ENCODE assay signal across 29 cellular contexts in genomic region chr5:61183538-61183937, GRCh38.
"Had no signal": no experiment of that assay in that cellular context is flagged by ENCODE, and none has a peak within 500 bp of the region (broad histone marks: within the 10 kb centered on the region; RNA-seq: fewer than 3 reads in every experiment).

No MANE protein-coding gene starts in this region.

- H3K36me3 ChIP-seq: stomach, suprapubic skin, thoracic aorta, thyroid gland, tibial artery, tibial nerve, transverse colon, upper lobe of left lung, upper lobe of right lung, uterus, vagina had no signal

- H3K9me3 Mint-ChIP-seq: stimulated activated effector memory CD8-positive, alpha-beta T cell treated with anti-CD3 and anti-CD28 coated beads, Interleukin-12 subunit alpha, Interleukin-12 subunit beta, amount 100 ng/mL, for 72 hours; stimulated activated naive CD8-positive, alpha-beta T cell treated with anti-CD3 and anti-CD28 coated beads, Interleukin-15, Interleukin-2, amounts not matched to agents 100 ng/mL and 50 ng/mL, for 24 hours; type B pancreatic cell had no signal

- H3K36me3 Mint-ChIP-seq: stimulated activated effector memory CD8-positive, alpha-beta T cell treated with anti-CD3 and anti-CD28 coated beads, Interleukin-12 subunit alpha, Interleukin-12 subunit beta, amount 100 ng/mL, for 72 hours; type B pancreatic cell had no signal

- FAIRE-seq: urothelium cell line had no signal

- H3K27ac Mint-ChIP-seq: stimulated activated effector memory CD8-positive, alpha-beta T cell treated with anti-CD3 and anti-CD28 coated beads, Interleukin-12 subunit alpha, Interleukin-12 subunit beta, amount 100 ng/mL, for 72 hours; stimulated activated memory B cell treated with anti-CD40 and anti-IgM and Interleukin-4, amounts not matched to agents 10 μg/mL and 1 μg/mL and 100 μg/mL, for 72 hours; stimulated activated naive B cell treated with anti-CD40 and anti-IgM and Interleukin-4, amounts not matched to agents 10 μg/mL and 1 μg/mL and 100 μg/mL, for 72 hours; stimulated activated naive CD8-positive, alpha-beta T cell treated with anti-CD3 and anti-CD28 coated beads, Interleukin-15, amount 100 ng/mL, for 72 hours; stimulated activated naive CD8-positive, alpha-beta T cell treated with anti-CD3 and anti-CD28 coated beads, Interleukin-15, Interleukin-2, amounts not matched to agents 100 ng/mL and 50 ng/mL, for 24 hours; type B pancreatic cell had no signal

- H3K4me1 Mint-ChIP-seq: stimulated activated effector memory CD8-positive, alpha-beta T cell treated with anti-CD3 and anti-CD28 coated beads, Interleukin-12 subunit alpha, Interleukin-12 subunit beta, amount 100 ng/mL, for 72 hours had no signal

- H3K4me3 ChIP-seq: stomach, suprapubic skin, testis, thoracic aorta, thyroid gland, tibial artery, tibial nerve, transverse colon, upper lobe of left lung, upper lobe of right lung, uterus, vagina had no signal

- H3K27me3 ChIP-seq: stomach, suprapubic skin, testis, thyroid gland, tibial artery, tibial nerve, transverse colon, upper lobe of left lung, upper lobe of right lung, uterus, vagina had no signal

- H3K4me1 ChIP-seq: suprapubic skin, testis, tibial artery, tibial nerve, upper lobe of right lung, uterus, vagina had no signal

- H3K4me3 Mint-ChIP-seq: stimulated activated effector memory CD8-positive, alpha-beta T cell treated with anti-CD3 and anti-CD28 coated beads, Interleukin-12 subunit alpha, Interleukin-12 subunit beta, amount 100 ng/mL, for 72 hours; stimulated activated memory B cell treated with anti-CD40 and anti-IgM and Interleukin-4, amounts not matched to agents 10 μg/mL and 1 μg/mL and 100 μg/mL, for 72 hours; stimulated activated naive B cell treated with anti-CD40 and anti-IgM and Interleukin-4, amounts not matched to agents 10 μg/mL and 1 μg/mL and 100 μg/mL, for 72 hours; stimulated activated naive CD8-positive, alpha-beta T cell treated with anti-CD3 and anti-CD28 coated beads, Interleukin-15, amount 100 ng/mL, for 72 hours; stimulated activated naive CD8-positive, alpha-beta T cell treated with anti-CD3 and anti-CD28 coated beads, Interleukin-15, Interleukin-2, amounts not matched to agents 100 ng/mL and 50 ng/mL, for 24 hours; type B pancreatic cell had no signal

- H3K27me3 Mint-ChIP-seq: stimulated activated memory B cell treated with anti-CD40 and anti-IgM and Interleukin-4, amounts not matched to agents 10 μg/mL and 1 μg/mL and 100 μg/mL, for 72 hours; type B pancreatic cell had no signal

- ATAC-seq: stimulated activated effector memory CD8-positive, alpha-beta T cell treated with anti-CD3 and anti-CD28 coated beads, Interleukin-12 subunit alpha, Interleukin-12 subunit beta, amount 100 ng/mL, for 72 hours; stimulated activated memory B cell treated with anti-CD40 and anti-IgM and Interleukin-4, amounts not matched to agents 10 μg/mL and 1 μg/mL and 100 μg/mL, for 72 hours; stimulated activated naive B cell treated with anti-CD40 and anti-IgM and Interleukin-4, amounts not matched to agents 10 μg/mL and 1 μg/mL and 100 μg/mL, for 72 hours; stimulated activated naive CD8-positive, alpha-beta T cell treated with anti-CD3 and anti-CD28 coated beads, Interleukin-15, amount 100 ng/mL, for 72 hours; stimulated activated naive CD8-positive, alpha-beta T cell treated with anti-CD3 and anti-CD28 coated beads, Interleukin-15, Interleukin-2, amounts not matched to agents 100 U/mL and 50 U/mL, for 24 hours; upper lobe of right lung had no signal

- H3K27ac ChIP-seq: stomach, suprapubic skin, testis, thoracic aorta, tibial artery, tibial nerve, transverse colon, upper lobe of left lung, upper lobe of right lung, uterus, vagina had no signal

- H3K9me3 ChIP-seq: stomach, suprapubic skin, testis, thoracic aorta, thyroid gland, tibial artery, tibial nerve, transverse colon, upper lobe of left lung, upper lobe of right lung, uterus, vagina had no signal

- DNase-seq: stimulated activated CD4-positive, alpha-beta T cell treated with anti-CD3 and anti-CD28 coated beads, Interleukin-2, amount 100 ng/mL, for 48 hours; stimulated activated CD4-positive, alpha-beta T cell treated with anti-CD3 and anti-CD28 coated beads, Interleukin-4, amount 100 ng/mL, for 1 hour; stimulated activated CD4-positive, alpha-beta T cell treated with anti-CD3 and anti-CD28 coated beads, Interleukin-4, amount 100 ng/mL, for 24 hours; stimulated activated CD4-positive, alpha-beta T cell treated with anti-CD3 and anti-CD28 coated beads, Interleukin-4, amount 100 ng/mL, for 4 hours; stimulated activated CD8-positive, alpha-beta memory T cell treated with anti-CD3 and anti-CD28 coated beads, Interleukin-4, amount 100 ng/mL, for 48 hours; stimulated activated naive B cell treated with anti-CD40 and anti-IgM and Interleukin-4, amounts not matched to agents 10 μg/mL and 1 μg/mL and 100 μg/mL, for 72 hours; stimulated activated naive CD4-positive, alpha-beta T cell; stimulated activated naive CD4-positive, alpha-beta T cell treated with Interleukin-2 at 50 U/mL for 16 hours; stimulated activated naive CD8-positive, alpha-beta T cell treated with anti-CD3 and anti-CD28 coated beads, Interleukin-15, amount 100 ng/mL, for 72 hours; stimulated activated naive CD8-positive, alpha-beta T cell treated with anti-CD3 and anti-CD28 coated beads, Interleukin-15, Interleukin-2, amounts not matched to agents 100 U/mL and 50 U/mL, for 24 hours; stomach; substantia nigra; testis; thyroid gland; tibial artery; transverse colon; trophoblast cell; upper lobe of left lung; upper lobe of right lung; uterus had no signal
